ENCODE assay signal across 8 cellular contexts in genomic region chr9:136840877-136841645, GRCh38. TPM values are rescaled to one million over a fixed set of nuclear protein-coding genes. Genes with fewer than 3 reads are reported as not detected.
DNase-seq lines count a peak whose midpoint lies in the region; ATAC-seq and TF ChIP-seq lines count a peak whose summit lies in the region.

No MANE protein-coding gene starts in this region.

- DNase-seq in HK-2 (ENCODE audit: unreplicated experiment) (peak; percentile 87), NCI-H510A (lab: John Stamatoyannopoulos, UW) (peak; percentile 82), chondrocyte (ENCODE audit: low spot score) (no peak), MM.1S (no peak)

- H3K36me3 ChIP-seq in MM.1S (replicated peaks; ENCODE audit: insufficient read depth, low read length): no peaks in the 10 kb centered on the region

- H3F3A ChIP-seq in MM.1S (ENCODE audit: insufficient read depth, low read length): peaks cover 8% of the 10 kb centered on the region

- no peaks in the 10 kb centered on the region for H3K79me2 ChIP-seq in MM.1S (ENCODE audit: low read length)

- H3K27me3 ChIP-seq in MM.1S (replicated peaks; ENCODE audit: insufficient read depth, low read length): no peaks in the 10 kb centered on the region

- ATAC-seq in HG02759 (IDR thresholded peaks at IDR 0.05; ENCODE audit: unreplicated experiment) (no peak), HG03378 (IDR thresholded peaks at IDR 0.05; ENCODE audit: unreplicated experiment) (no peak), HG02798 (IDR thresholded peaks at IDR 0.05; ENCODE audit: poor library complexity, unreplicated experiment) (no peak)

- H3K36me3 Mint-ChIP-seq in chondrocyte (ENCODE audit: low read depth) (peaks cover 3% of the 10 kb centered on the region), nephron (ENCODE audit: low read depth) (no peaks in the 10 kb centered on the region)

- H3K9me3 Mint-ChIP-seq in chondrocyte (ENCODE audit: low read depth): no peaks in the 10 kb centered on the region
- no peaks in the 10 kb centered on the region for H3K9me3 Mint-ChIP-seq in nephron

- H3K27me3 Mint-ChIP-seq in chondrocyte (ENCODE audit: low read depth): no peaks in the 10 kb centered on the region
- no peaks in the 10 kb centered on the region for H3K27me3 Mint-ChIP-seq in nephron (ENCODE audit: low read depth)

- H3K9ac ChIP-seq in MM.1S (ENCODE audit: low read length): no peak overlapping the region

- no peak overlapping the region for H3K27ac ChIP-seq in MM.1S (ENCODE audit: low read length)

- no peaks in the 10 kb centered on the region for H3K9me3 ChIP-seq in MM.1S (replicated peaks; ENCODE audit: insufficient read depth, low read length)

- TF ChIP-seq CTCF in chondrocyte (IDR thresholded peaks at IDR 0.05) (no peak), nephron (IDR thresholded peaks at IDR 0.05; ENCODE audit: unreplicated experiment in 3 of 3) (no peak), MM.1S (IDR thresholded peaks at IDR 0.05; ENCODE audit: low read length) (no peak)

- peaks cover 7% of the 10 kb centered on the region; the same call in 1 of the 2 replicates for H3K4me1 ChIP-seq in MM.1S (ENCODE audit: low read length)

- H3K9me2 ChIP-seq in MM.1S (replicated peaks; ENCODE audit: insufficient read depth, low read length): no peaks in the 10 kb centered on the region

- H3K4me3 ChIP-seq in MM.1S (ENCODE audit: low read length): no peak overlapping the region

- H3K4me3 Mint-ChIP-seq in chondrocyte (ENCODE audit: unreplicated experiment): peak overlapping the region; percentile 38
- H3K4me3 Mint-ChIP-seq in nephron: peak overlapping the region; percentile 50 to 82 (median 51)

- no peak overlapping the region for H2AFZ ChIP-seq in MM.1S (ENCODE audit: low read length)

- no peaks in the 10 kb centered on the region for H4K20me1 ChIP-seq in MM.1S (ENCODE audit: insufficient read depth, low read length)

- H3K4me2 ChIP-seq in MM.1S (ENCODE audit: low read depth, low read length): no peak overlapping the region

- peaks cover 35% of the 10 kb centered on the region for H3K4me1 Mint-ChIP-seq in chondrocyte (ENCODE audit: low read depth)
- peaks cover 25% of the 10 kb centered on the region for H3K4me1 Mint-ChIP-seq in nephron

- H3K27ac Mint-ChIP-seq in chondrocyte (ENCODE audit: unreplicated experiment) (peak overlapping the region; percentile 78), nephron (peak overlapping the region; percentile 66 to 80 (median 66))

RNA-seq across cellular contexts. Expression of gene AJM1, which starts 1.2 kb away (rescaled TPM):
- total RNA-seq in chondrocyte: 6.3 to 7.5 TPM (median 7.4 TPM) in 3 replicates

RNA-seq across cellular contexts. Expression of gene PHPT1, which starts 8.1 kb away (rescaled TPM):
- 165 to 193 TPM (median 192 TPM) in 3 replicates for total RNA-seq in chondrocyte

RNA-seq across cellular contexts. Expression of gene MAMDC4, which starts 11.1 kb away (rescaled TPM):
- 7.7 to 9.2 TPM (median 7.7 TPM) in 3 replicates for total RNA-seq in chondrocyte

RNA-seq across cellular contexts. Expression of gene EDF1, which starts 25.0 kb away (rescaled TPM):
- total RNA-seq in chondrocyte: 296 to 328 TPM (median 320 TPM) in 3 replicates

RNA-seq across cellular contexts. Expression of gene RABL6, which starts 33.3 kb away (rescaled TPM):
- 61.5 to 71.8 TPM (median 62.2 TPM) in 3 replicates for total RNA-seq in chondrocyte

Comparison
In these comparisons a context has a peak if more than half of its experiments do, and no peak if none do; other contexts are left out.
1. DNase-seq: peak in HK-2 (single experiment) and NCI-H510A (single experiment); none in chondrocyte (single experiment) and MM.1S (single experiment).